Comparison of ENCODE assay signal across 21 cellular contexts in the genomic region with DNA sequence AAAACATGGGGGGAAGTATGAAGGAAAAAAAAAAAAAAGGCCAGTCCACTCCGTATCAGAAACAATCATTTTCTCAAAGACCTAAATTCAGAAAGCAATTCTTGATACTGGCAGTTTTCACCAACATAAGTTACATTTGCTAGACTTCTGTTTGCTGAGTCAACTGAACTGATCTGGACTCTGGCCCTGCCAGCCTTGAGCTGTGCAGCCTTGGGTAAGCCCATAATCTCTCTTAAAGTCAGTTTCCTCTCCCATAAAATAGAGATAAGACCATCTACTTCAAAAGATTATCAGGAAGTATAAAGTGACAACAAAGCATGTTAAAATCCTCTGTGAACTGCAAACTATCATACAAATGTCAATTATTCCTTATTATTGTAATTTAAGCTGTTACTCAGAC.
A peak's percentile ranks its signal among the peaks of the same experiment; 100 is the strongest.
DNase-seq lines count a peak whose midpoint lies in the region; ATAC-seq and TF ChIP-seq lines count a peak whose summit lies in the region.
"Had no signal": no experiment of that assay in that cellular context is flagged by ENCODE, and none has a peak within 500 bp of the region (broad histone marks: within the 10 kb centered on the region; RNA-seq: fewer than 3 reads in every experiment).

No MANE protein-coding gene starts in this region.

- H3K27ac ChIP-seq in CD4-positive, alpha-beta T cell (ENCODE audit: low read depth, low read length) = no peak overlapping the region
- H3K27ac ChIP-seq: esophagus muscularis mucosa, HL-60, uterus had no signal

- H3K27me3 Mint-ChIP-seq in Caco-2 (ENCODE audit: insufficient read depth, unreplicated experiment) (no peaks in the 10 kb centered on the region), T-helper 17 cell (no peaks in the 10 kb centered on the region), progenitor cell of endocrine pancreas (no peaks in the 10 kb centered on the region)
- H3K27me3 Mint-ChIP-seq in activated CD8-positive, alpha-beta memory T cell treated with anti-CD3 and anti-CD28 coated beads, Interleukin-2, amount 10 ng/mL, durations not matched to agents 7 days and 5 days = no peaks in the 10 kb centered on the region
- H3K27me3 Mint-ChIP-seq in CD4-positive, alpha-beta T cell = no peaks in the 10 kb centered on the region
- H3K27me3 Mint-ChIP-seq: central memory CD8-positive, alpha-beta T cell; naive thymus-derived CD8-positive, alpha-beta T cell had no signal

- H3K4me3 ChIP-seq in Caco-2 (ENCODE audit: low read depth, low read length) (no peak overlapping the region), fibroblast of pulmonary artery (replicated peaks; ENCODE audit: low read depth, low read length) (no peak overlapping the region)
- H3K4me3 ChIP-seq: esophagus muscularis mucosa, lung, uterus had no signal

- intact Hi-C loops in Caco-2 (cut with micrococcal nuclease; ENCODE audit: unreplicated experiment) = no loop called here
- intact Hi-C loops in CD4-positive, alpha-beta T cell (cut with DNase I, micrococcal nuclease) = no loop called here

- H3K36me3 Mint-ChIP-seq in Caco-2 (ENCODE audit: insufficient read depth, unreplicated experiment) (peaks cover 5% of the 10 kb centered on the region), T-helper 17 cell (ENCODE audit: low read depth) (peaks cover 3% of the 10 kb centered on the region), progenitor cell of endocrine pancreas (ENCODE audit: insufficient read depth) (peaks cover 3% of the 10 kb centered on the region)
- H3K36me3 Mint-ChIP-seq in activated CD8-positive, alpha-beta memory T cell treated with anti-CD3 and anti-CD28 coated beads, Interleukin-2, amount 10 ng/mL, durations not matched to agents 7 days and 5 days = peaks cover 4% of the 10 kb centered on the region
- peaks cover 7% of the 10 kb centered on the region for H3K36me3 Mint-ChIP-seq in CD4-positive, alpha-beta T cell (ENCODE audit: low read depth)

- CTCF ChIA-PET in Caco-2 (lab: Charles Lee) = interaction anchor here (0.6 to 0.7 kb wide), 3 partner anchors 39 to 200 kb away, joined by 3 to 6 read pairs (median 4); no protein-coding TSS in a partner anchor
- CTCF ChIA-PET in activated CD8-positive, alpha-beta memory T cell treated with anti-CD3 and anti-CD28 coated beads, Interleukin-2, amount 10 ng/mL, durations not matched to agents 7 days and 5 days (lab: Charles Lee) = no interaction called here
- CTCF ChIA-PET in CD4-positive, alpha-beta T cell (lab: Charles Lee) = no interaction called here

- ATAC-seq in T-helper 17 cell (no peak), HG02840 (IDR thresholded peaks at IDR 0.05; ENCODE audit: low FRiP score, unreplicated experiment) (no peak)
- ATAC-seq in activated CD8-positive, alpha-beta memory T cell treated with anti-CD3 and anti-CD28 coated beads, Interleukin-2, amount 10 ng/mL, durations not matched to agents 7 days and 5 days = no peak
- no peak for ATAC-seq in CD4-positive, alpha-beta T cell (ENCODE audit: poor library complexity)
- ATAC-seq: naive thymus-derived CD8-positive, alpha-beta T cell had no signal

- no peaks in the 10 kb centered on the region for H3K36me3 ChIP-seq in Caco-2 (ENCODE audit: control insufficient read depth, insufficient read depth, low read length)
- H3K36me3 ChIP-seq: esophagus muscularis mucosa, uterus had no signal

- DNase-seq in Caco-2 (peak; percentile 62 to 71), T-helper 17 cell (no peak), fibroblast of pulmonary artery (ENCODE audit: low read depth) (peak; percentile 2), progenitor cell of endocrine pancreas (ENCODE audit: low spot score, unreplicated experiment) (no peak), Kasumi-1 (lab: John Stamatoyannopoulos, UW) (no peak)
- DNase-seq in activated CD8-positive, alpha-beta memory T cell treated with anti-CD3 and anti-CD28 coated beads, Interleukin-2, amount 10 ng/mL, durations not matched to agents 7 days and 5 days = no peak
- no peak for DNase-seq in CD4-positive, alpha-beta T cell
- DNase-seq: effector CD4-positive, alpha-beta T cell; immature natural killer cell; naive thymus-derived CD8-positive, alpha-beta T cell; NCI-H1048; NCI-H2029; NCI-H446; stimulated activated CD4-positive, alpha-beta T cell treated with anti-CD3 and anti-CD28 coated beads, Interleukin-4, amount 100 ng/mL, for 24 hours; uterus had no signal

- H3K27me3 ChIP-seq in Caco-2 (replicated peaks; ENCODE audit: control insufficient read depth, insufficient read depth, low read length) = no peaks in the 10 kb centered on the region
- H3K27me3 ChIP-seq in CD4-positive, alpha-beta T cell (ENCODE audit: control insufficient read depth, insufficient read depth, low read length) = no peaks in the 10 kb centered on the region
- H3K27me3 ChIP-seq: esophagus muscularis mucosa, uterus had no signal

- no TSS peak for BruUV-seq in Caco-2 (replicated peaks; lab: Mats Ljungman, UMichigan)

- H3K27ac Mint-ChIP-seq in Caco-2 (ENCODE audit: unreplicated experiment) (peak overlapping the region; percentile 53), T-helper 17 cell (peak overlapping the region; percentile 19), progenitor cell of endocrine pancreas (peak overlapping the region; percentile 51)
- H3K27ac Mint-ChIP-seq in activated CD8-positive, alpha-beta memory T cell treated with anti-CD3 and anti-CD28 coated beads, Interleukin-2, amount 10 ng/mL, durations not matched to agents 7 days and 5 days = no peak overlapping the region
- no peak overlapping the region for H3K27ac Mint-ChIP-seq in CD4-positive, alpha-beta T cell
- H3K27ac Mint-ChIP-seq: CD14-positive monocyte; immature natural killer cell; naive thymus-derived CD8-positive, alpha-beta T cell had no signal

- no peak for TF ChIP-seq CTCF in Caco-2 (IDR thresholded peaks at IDR 0.05; ENCODE audit: insufficient read depth in 1 of 2, low read depth in 1 of 2, low read length in 1 of 2, severe bottlenecking in 1 of 2, unreplicated experiment in 1 of 2)
- no peak for TF ChIP-seq CTCF in fibroblast of pulmonary artery (IDR thresholded peaks at IDR 0.05; ENCODE audit: low read length, missing control alignments)
- no peak for TF ChIP-seq CTCF in progenitor cell of endocrine pancreas (IDR thresholded peaks at IDR 0.05; ENCODE audit: unreplicated experiment)
- TF ChIP-seq CTCF in CD4-positive, alpha-beta T cell (IDR thresholded peaks at IDR 0.05) = no peak

- H3K4me1 ChIP-seq in Caco-2 = peaks cover 19% of the 10 kb centered on the region
- H3K4me1 ChIP-seq: uterus had no signal

- no peaks in the 10 kb centered on the region for H3K9me3 ChIP-seq in Caco-2
- H3K9me3 ChIP-seq in T-helper 17 cell (ENCODE audit: control insufficient read depth, low read length, poor library complexity, severe bottlenecking) = no peaks in the 10 kb centered on the region
- H3K9me3 ChIP-seq in CD4-positive, alpha-beta T cell (ENCODE audit: control insufficient read depth, low read length) = no peaks in the 10 kb centered on the region
- H3K9me3 ChIP-seq: esophagus muscularis mucosa, uterus had no signal

- H3K9me3 Mint-ChIP-seq in Caco-2 (ENCODE audit: unreplicated experiment) = peaks cover 8% of the 10 kb centered on the region
- no peaks in the 10 kb centered on the region for H3K9me3 Mint-ChIP-seq in progenitor cell of endocrine pancreas (ENCODE audit: low read depth)
- H3K9me3 Mint-ChIP-seq in activated CD8-positive, alpha-beta memory T cell treated with anti-CD3 and anti-CD28 coated beads, Interleukin-2, amount 10 ng/mL, durations not matched to agents 7 days and 5 days (ENCODE audit: low read depth) = no peaks in the 10 kb centered on the region
- no peaks in the 10 kb centered on the region for H3K9me3 Mint-ChIP-seq in CD4-positive, alpha-beta T cell
- H3K9me3 Mint-ChIP-seq: central memory CD8-positive, alpha-beta T cell; immature natural killer cell; naive thymus-derived CD8-positive, alpha-beta T cell had no signal

- H3K4me3 Mint-ChIP-seq in Caco-2 (ENCODE audit: unreplicated experiment) = peak overlapping the region; percentile 50
- no peak overlapping the region for H3K4me3 Mint-ChIP-seq in T-helper 17 cell
- no peak overlapping the region for H3K4me3 Mint-ChIP-seq in progenitor cell of endocrine pancreas (ENCODE audit: low read depth)
- H3K4me3 Mint-ChIP-seq in activated CD8-positive, alpha-beta memory T cell treated with anti-CD3 and anti-CD28 coated beads, Interleukin-2, amount 10 ng/mL, durations not matched to agents 7 days and 5 days = no peak overlapping the region
- no peak overlapping the region for H3K4me3 Mint-ChIP-seq in CD4-positive, alpha-beta T cell
- H3K4me3 Mint-ChIP-seq: CD14-positive monocyte; central memory CD8-positive, alpha-beta T cell; immature natural killer cell; naive thymus-derived CD8-positive, alpha-beta T cell had no signal

- POLR2A ChIA-PET in Caco-2 (lab: Charles Lee) = no interaction called here
- POLR2A ChIA-PET in CD4-positive, alpha-beta T cell (lab: Charles Lee) = no interaction called here

- H3K4me1 Mint-ChIP-seq in Caco-2 (ENCODE audit: low read depth, unreplicated experiment) (peaks cover 17% of the 10 kb centered on the region), T-helper 17 cell (peaks cover 28% of the 10 kb centered on the region), progenitor cell of endocrine pancreas (ENCODE audit: low read depth) (peaks cover 24% of the 10 kb centered on the region)
- peaks cover 6% of the 10 kb centered on the region for H3K4me1 Mint-ChIP-seq in activated CD8-positive, alpha-beta memory T cell treated with anti-CD3 and anti-CD28 coated beads, Interleukin-2, amount 10 ng/mL, durations not matched to agents 7 days and 5 days
- peaks cover 52% of the 10 kb centered on the region for H3K4me1 Mint-ChIP-seq in CD4-positive, alpha-beta T cell (ENCODE audit: low read depth)
- H3K4me1 Mint-ChIP-seq: CD14-positive monocyte had no signal

Comparison
In these comparisons a context has a peak if more than half of its experiments do, and no peak if none do; other contexts are left out.
1. DNase-seq: peak in Caco-2 (2 of 2) and fibroblast of pulmonary artery (single experiment); none in T-helper 17 cell (0 of 3), progenitor cell of endocrine pancreas (single experiment), activated CD8-positive, alpha-beta memory T cell treated with anti-CD3 and anti-CD28 coated beads, Interleukin-2, amount 10 ng/mL, durations not matched to agents 7 days and 5 days (single experiment), CD4-positive, alpha-beta T cell (0 of 10) and Kasumi-1 (0 of 2).
2. H3K27ac Mint-ChIP-seq: peak in Caco-2 (single experiment), T-helper 17 cell (single experiment) and progenitor cell of endocrine pancreas (single experiment); none in activated CD8-positive, alpha-beta memory T cell treated with anti-CD3 and anti-CD28 coated beads, Interleukin-2, amount 10 ng/mL, durations not matched to agents 7 days and 5 days (single experiment) and CD4-positive, alpha-beta T cell (single experiment).